Comparison of ENCODE assay signal across 1 cellular context in genomic region chr4:3303840-3304715, GRCh38.
TF ChIP-seq lines count a peak whose summit lies in the region.

No MANE protein-coding gene starts in this region.

TF ChIP-seq in HepG2, 621 proteins besides CTCF, POLR2A, EP300 and RAD21 (continued from another document):
- TF ChIP-seq PAXIP1 (CRISPR knock-in tag; conservative IDR thresholded peaks at IDR 0.05) (no peak), TFDP2 (CRISPR knock-in tag; IDR thresholded peaks at IDR 0.05) (no peak), HOXD1 (CRISPR knock-in tag; IDR thresholded peaks at IDR 0.05) (no peak), ZNF784 (CRISPR knock-in tag; IDR thresholded peaks at IDR 0.05; ENCODE audit: borderline replicate concordance) (no peak), NR3C1 (CRISPR knock-in tag; IDR thresholded peaks at IDR 0.05) (no peak)
